Comparison of ENCODE assay signal across 11 cellular contexts in the genomic region with DNA sequence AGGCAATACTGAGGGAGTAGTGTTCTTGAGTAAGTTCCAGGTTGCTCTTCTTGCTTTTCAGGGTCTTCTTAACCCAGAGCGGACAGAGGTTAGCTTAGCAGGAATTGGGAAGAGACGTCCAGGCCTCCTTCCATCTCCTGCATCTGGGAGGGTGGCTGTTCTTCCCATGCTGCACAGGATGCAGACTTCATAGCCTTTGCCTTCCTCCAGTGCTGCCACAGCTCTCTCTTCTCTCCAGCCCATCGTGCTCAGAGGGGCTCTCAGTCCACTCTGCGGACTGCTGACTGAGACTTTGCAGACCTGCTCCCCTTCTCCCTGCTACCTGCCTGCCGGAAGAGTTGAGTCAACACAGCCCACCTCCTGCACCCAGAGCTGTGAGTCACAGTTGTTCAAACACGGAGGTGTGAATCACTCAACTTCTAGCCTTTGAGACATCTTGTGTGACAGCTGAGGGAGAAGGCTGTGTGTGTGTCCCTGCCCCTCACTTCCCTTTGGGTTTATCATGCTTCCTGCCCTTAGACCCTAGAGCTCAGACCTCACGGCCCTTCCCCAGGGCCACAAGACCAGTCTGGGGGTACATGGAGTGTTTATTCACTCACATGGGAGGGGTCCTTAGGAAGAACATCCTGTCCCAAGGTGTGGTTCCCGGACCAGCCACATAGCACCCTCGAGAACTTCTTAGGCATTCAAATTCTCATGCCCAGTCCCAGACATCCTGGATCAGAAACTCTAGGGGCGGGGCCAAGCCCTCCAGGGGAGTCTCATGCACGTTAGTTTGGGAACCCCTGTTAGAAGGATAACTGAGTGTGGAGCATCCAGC.
DNase-seq lines count a peak whose midpoint lies in the region; ATAC-seq, FAIRE-seq and TF ChIP-seq lines count a peak whose summit lies in the region.
"Had no signal": no experiment of that assay in that cellular context is flagged by ENCODE, and none has a peak within 500 bp of the region (broad histone marks: within the 10 kb centered on the region; RNA-seq: fewer than 3 reads in every experiment).

No MANE protein-coding gene starts in this region.

- TF ChIP-seq CTCF in A549 (IDR thresholded peaks at IDR 0.05) (no peak), kidney (IDR thresholded peaks at IDR 0.05; ENCODE audit: borderline replicate concordance, extremely low read depth, insufficient read depth) (no peak)

- peak; percentile 23 to 60 for DNase-seq in A549 (ENCODE audit: low read depth in 1 of 2, low spot score in 1 of 2)
- peak; percentile 15 for DNase-seq in RCC 7860 (ENCODE audit: low spot score)
- DNase-seq in stimulated activated CD4-positive, alpha-beta T cell treated with anti-CD3 and anti-CD28 coated beads, Interleukin-15, amount 100 ng/mL, for 24 hours = peak; percentile 73
- no peak for DNase-seq in kidney
- no peak for DNase-seq in AG20443 (ENCODE audit: low spot score)
- DNase-seq: BE2C had no signal

- CTCF ChIA-PET in A549 (lab: Yijun Ruan, JAX) = interaction anchor here (0.7 kb wide), 1 partner anchor 21 kb away, joined by 3 read pairs; no protein-coding TSS in a partner anchor

- no peak overlapping the region for H3K4me3 Mint-ChIP-seq in activated naive CD4-positive, alpha-beta T cell treated with anti-CD3 and anti-CD28 coated beads, Interleukin-2, amount 50 U/mL, for 24 hours
- H3K4me3 Mint-ChIP-seq: memory B cell had no signal

- WGBS in A549 (ENCODE audit: missing lambda C conversion rate) = 20% methylated on average over 11 of the region's 11 CpGs

- intact Hi-C loops in kidney (cut with DNase I) = no loop called here

- H3K4me2 ChIP-seq in A549 = peak overlapping the region; percentile 27

- H3K9ac ChIP-seq in kidney (ENCODE audit: low read length in 2 of 2) = no peak overlapping the region

- no peaks in the 10 kb centered on the region for H3K36me3 Mint-ChIP-seq in activated naive CD4-positive, alpha-beta T cell treated with anti-CD3 and anti-CD28 coated beads, Interleukin-2, amount 50 U/mL, for 24 hours
- H3K36me3 Mint-ChIP-seq: memory B cell had no signal

- TF ChIP-seq RAD21 in A549 (conservative IDR thresholded peaks at IDR 0.05 in 1 of 2, IDR thresholded peaks at IDR 0.05 in 1 of 2) = no peak

- no peak for FAIRE-seq in A549 (lab: Jason Lieb, UNC)
- FAIRE-seq in RCC 7860 (lab: Jason Lieb, UNC) = no peak
- no peak for FAIRE-seq in kidney (lab: Jason Lieb, UNC)

- no peaks in the 10 kb centered on the region for H3K36me3 ChIP-seq in kidney (ENCODE audit: control insufficient read depth in 1 of 2, insufficient read depth in 2 of 2, low read length in 2 of 2)
- H3K36me3 ChIP-seq: BE2C, cardiac muscle cell had no signal

- H3K9me3 ChIP-seq in A549 (no peaks in the 10 kb centered on the region), kidney (ENCODE audit: control insufficient read depth in 1 of 2, low read length in 2 of 2) (no peaks in the 10 kb centered on the region)
- H3K9me3 ChIP-seq: BE2C had no signal

- POLR2A ChIA-PET in A549 (lab: Yijun Ruan, JAX) = no interaction called here

- H3K9me3 Mint-ChIP-seq in activated naive CD4-positive, alpha-beta T cell treated with anti-CD3 and anti-CD28 coated beads, Interleukin-2, amount 50 U/mL, for 24 hours = no peaks in the 10 kb centered on the region
- H3K9me3 Mint-ChIP-seq: memory B cell had no signal

- ATAC-seq in A549 = peak; percentile 72 to 74
- no peak for ATAC-seq in HG03175 (IDR thresholded peaks at IDR 0.05; ENCODE audit: unreplicated experiment)
- no peak for ATAC-seq in GM18909 (IDR thresholded peaks at IDR 0.05; ENCODE audit: poor library complexity, unreplicated experiment)

- H3K27ac Mint-ChIP-seq in activated naive CD4-positive, alpha-beta T cell treated with anti-CD3 and anti-CD28 coated beads, Interleukin-2, amount 50 U/mL, for 24 hours = peak overlapping the region; percentile 48
- H3K27ac Mint-ChIP-seq: memory B cell had no signal

- H3K4me1 ChIP-seq in A549 (peaks cover 10% of the 10 kb centered on the region; the same call in 2 of the 3 replicates), kidney (ENCODE audit: control insufficient read depth in 1 of 2, insufficient read depth in 1 of 2, low read depth in 1 of 2, low read length in 2 of 2) (no peaks in the 10 kb centered on the region)
- H3K4me1 ChIP-seq: BE2C had no signal

- TF ChIP-seq EP300 in A549 (IDR thresholded peaks at IDR 0.05) = no peak

- no peak overlapping the region for H3K27ac ChIP-seq in A549
- H3K27ac ChIP-seq in kidney (ENCODE audit: low read depth in 2 of 2, low read length in 2 of 2) = no peak overlapping the region
- H3K27ac ChIP-seq: cardiac muscle cell had no signal

- H3K4me3 ChIP-seq in A549 (no peak overlapping the region), kidney (ENCODE audit: low read length in 2 of 2) (no peak overlapping the region)
- H3K4me3 ChIP-seq: cardiac muscle cell had no signal

- peaks cover under 1% of the 10 kb centered on the region for H3K27me3 Mint-ChIP-seq in activated naive CD4-positive, alpha-beta T cell treated with anti-CD3 and anti-CD28 coated beads, Interleukin-2, amount 50 U/mL, for 24 hours

- H3K4me1 Mint-ChIP-seq in activated naive CD4-positive, alpha-beta T cell treated with anti-CD3 and anti-CD28 coated beads, Interleukin-2, amount 50 U/mL, for 24 hours = peaks cover 22% of the 10 kb centered on the region
- H3K4me1 Mint-ChIP-seq: memory B cell had no signal

- no peak for TF ChIP-seq POLR2A in A549 (IDR thresholded peaks at IDR 0.05; ENCODE audit: low read length)

TF ChIP-seq in A549, 52 proteins besides CTCF, POLR2A, EP300 and RAD21:
- TF ChIP-seq CHD4 (IDR thresholded peaks at IDR 0.05; ENCODE audit: borderline replicate concordance) (no peak), FOSL2 (IDR thresholded peaks at IDR 0.05) (no peak), FOSL2 (CRISPR knock-in tag; IDR thresholded peaks at IDR 0.05) (peak; percentile 55)
- TF ChIP-seq, protein P1, sequence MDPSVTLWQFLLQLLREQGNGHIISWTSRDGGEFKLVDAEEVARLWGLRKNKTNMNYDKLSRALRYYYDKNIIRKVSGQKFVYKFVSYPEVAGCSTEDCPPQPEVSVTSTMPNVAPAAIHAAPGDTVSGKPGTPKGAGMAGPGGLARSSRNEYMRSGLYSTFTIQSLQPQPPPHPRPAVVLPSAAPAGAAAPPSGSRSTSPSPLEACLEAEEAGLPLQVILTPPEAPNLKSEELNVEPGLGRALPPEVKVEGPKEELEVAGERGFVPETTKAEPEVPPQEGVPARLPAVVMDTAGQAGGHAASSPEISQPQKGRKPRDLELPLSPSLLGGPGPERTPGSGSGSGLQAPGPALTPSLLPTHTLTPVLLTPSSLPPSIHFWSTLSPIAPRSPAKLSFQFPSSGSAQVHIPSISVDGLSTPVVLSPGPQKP (IDR thresholded peaks at IDR 0.05; ENCODE audit: low read depth, low read length) = no peak

Comparison
In these comparisons a context has a peak if more than half of its experiments do, and no peak if none do; other contexts are left out.
1. ATAC-seq: peak in A549 (2 of 2); none in HG03175 (single experiment) and GM18909 (single experiment).
2. DNase-seq: peak in A549 (2 of 2), RCC 7860 (single experiment) and stimulated activated CD4-positive, alpha-beta T cell treated with anti-CD3 and anti-CD28 coated beads, Interleukin-15, amount 100 ng/mL, for 24 hours (single experiment); none in kidney (single experiment) and AG20443 (single experiment).